In genomic region chr16:88534731-88535141, GRCh38 we compare ENCODE assay signal across 8 cellular contexts. TPM values are rescaled to one million over a fixed set of nuclear protein-coding genes. Genes with fewer than 3 reads are reported as not detected.
DNase-seq lines count a peak whose midpoint lies in the region; ATAC-seq and TF ChIP-seq lines count a peak whose summit lies in the region.

No MANE protein-coding gene starts in this region.

- H3K4me2 ChIP-seq in smooth muscle cell: peak overlapping the region; percentile 90

- no peak for TF ChIP-seq RAD21 in Ishikawa (IDR thresholded peaks at IDR 0.05; ENCODE audit: low read depth)

- peak overlapping the region; percentile 74 for H3K4me3 Mint-ChIP-seq in activated CD4-positive, alpha-beta T cell treated with anti-CD3 and anti-CD28 coated beads for 36 hours

- H3K36me3 Mint-ChIP-seq in activated CD4-positive, alpha-beta T cell treated with anti-CD3 and anti-CD28 coated beads for 36 hours (ENCODE audit: low read depth): peaks cover 5% of the 10 kb centered on the region

- peaks cover 5% of the 10 kb centered on the region for H3K4me1 ChIP-seq in smooth muscle cell (ENCODE audit: low read depth)

- H3F3A ChIP-seq in smooth muscle cell (ENCODE audit: low read depth): peaks cover 7% of the 10 kb centered on the region

- POLR2A ChIA-PET in activated CD4-positive, alpha-beta T cell treated with anti-CD3 and anti-CD28 coated beads for 36 hours (lab: Charles Lee): no interaction called here

- TF ChIP-seq EP300 in Ishikawa (IDR thresholded peaks at IDR 0.05; ENCODE audit: borderline replicate concordance): no peak

- no peak for TF ChIP-seq CTCF in smooth muscle cell (IDR thresholded peaks at IDR 0.05; ENCODE audit: borderline replicate concordance, insufficient read depth, poor library complexity, severe bottlenecking)

- no peak overlapping the region for H2AFZ ChIP-seq in smooth muscle cell (ENCODE audit: low read depth)

- no peak overlapping the region for H3K27ac ChIP-seq in smooth muscle cell (ENCODE audit: low read depth)

- peaks cover 7% of the 10 kb centered on the region for H3K4me1 Mint-ChIP-seq in activated CD4-positive, alpha-beta T cell treated with anti-CD3 and anti-CD28 coated beads for 36 hours

- H3K27me3 ChIP-seq in smooth muscle cell (ENCODE audit: low read depth): peaks cover 8% of the 10 kb centered on the region

- no peak overlapping the region for H3K9ac ChIP-seq in smooth muscle cell (ENCODE audit: low read depth)

- no peaks in the 10 kb centered on the region for H3K9me3 ChIP-seq in smooth muscle cell (replicated peaks; ENCODE audit: low read depth)

- H3K27ac Mint-ChIP-seq in activated CD4-positive, alpha-beta T cell treated with anti-CD3 and anti-CD28 coated beads for 36 hours: peak overlapping the region; percentile 83

- H3K9me3 Mint-ChIP-seq in activated CD4-positive, alpha-beta T cell treated with anti-CD3 and anti-CD28 coated beads for 36 hours (ENCODE audit: low read depth): no peaks in the 10 kb centered on the region

- H4K20me1 ChIP-seq in smooth muscle cell (ENCODE audit: low read depth): peaks cover 12% of the 10 kb centered on the region

- no peaks in the 10 kb centered on the region for H3K79me2 ChIP-seq in smooth muscle cell (ENCODE audit: low read depth)

- ATAC-seq in activated CD4-positive, alpha-beta T cell treated with anti-CD3 and anti-CD28 coated beads for 36 hours: peak; percentile 37
- ATAC-seq in left cardiac atrium: peak; percentile 3 to 36
- no peak for ATAC-seq in HG03565 (IDR thresholded peaks at IDR 0.05; ENCODE audit: unreplicated experiment)

- peak; percentile 62 for DNase-seq in activated CD4-positive, alpha-beta T cell treated with anti-CD3 and anti-CD28 coated beads for 36 hours
- no peak for DNase-seq in activated CD4-positive, alpha-beta T cell treated with anti-CD3 and anti-CD28 coated beads for 1 hour
- DNase-seq in activated naive CD4-positive, alpha-beta T cell treated with Interleukin-2 at 50 U/mL for 16 hours: peak; percentile 34
- DNase-seq in left cardiac atrium: peak; percentile 73
- peak; percentile 9 for DNase-seq in smooth muscle cell (lab: John Stamatoyannopoulos, UW; ENCODE audit: unreplicated experiment)
- no peak for DNase-seq in NCI-H187 treated with DMSO at 0.1 percent for 48 hours (lab: John Stamatoyannopoulos, UW)

- H3K27me3 Mint-ChIP-seq in activated CD4-positive, alpha-beta T cell treated with anti-CD3 and anti-CD28 coated beads for 36 hours: peaks cover 6% of the 10 kb centered on the region

- intact Hi-C loops in activated CD4-positive, alpha-beta T cell treated with anti-CD3 and anti-CD28 coated beads for 36 hours (cut with DNase I, micrococcal nuclease): loop anchor here in 1 of 2 experiments (1.0 kb wide), 5 partner anchors 36 to 583 kb away; partner anchors contain the start of genes BANP, CYBA, TRAPPC2L and ZC3H18
- intact Hi-C loops in left cardiac atrium (cut with DNase I): no loop called here

- H3K4me3 ChIP-seq in smooth muscle cell: peak overlapping the region; percentile 33

- CTCF ChIA-PET in activated CD4-positive, alpha-beta T cell treated with anti-CD3 and anti-CD28 coated beads for 36 hours (lab: Charles Lee): no interaction called here

- no peaks in the 10 kb centered on the region for H3K36me3 ChIP-seq in smooth muscle cell (ENCODE audit: low read depth)

- 25% methylated on average over 29 of the region's 48 CpGs for WGBS in smooth muscle cell (ENCODE audit: low lambda C conversion rate)

TF ChIP-seq in Ishikawa, 13 proteins besides CTCF, POLR2A, EP300 and RAD21:
- TF ChIP-seq MAX (IDR thresholded peaks at IDR 0.05): peak; percentile 85
- no peak for TF ChIP-seq YY1 (IDR thresholded peaks at IDR 0.05; ENCODE audit: low read depth)
- no peak for TF ChIP-seq REST (IDR thresholded peaks at IDR 0.05; ENCODE audit: low read depth)

RNA-seq across cellular contexts. Expression of gene ZC3H18, which starts 35.5 kb away (rescaled TPM):
- 10 to 100 TPM; 70.0 to 76.4 TPM for total RNA-seq in activated CD4-positive, alpha-beta T cell treated with anti-CD3 and anti-CD28 coated beads for 36 hours
- 10 to 100 TPM; 23.1 to 25.3 TPM for total RNA-seq in left cardiac atrium
- total RNA-seq in smooth muscle cell: 5.9 and 14.6 TPM in 2 replicates
- polyA plus RNA-seq in smooth muscle cell: 30.4 and 36.1 TPM in 2 replicates

Comparison
In these comparisons a context has a peak if more than half of its experiments do, and no peak if none do; other contexts are left out.
1. DNase-seq: peak in activated CD4-positive, alpha-beta T cell treated with anti-CD3 and anti-CD28 coated beads for 36 hours (single experiment), activated naive CD4-positive, alpha-beta T cell treated with Interleukin-2 at 50 U/mL for 16 hours (single experiment), left cardiac atrium (single experiment) and smooth muscle cell (single experiment); none in activated CD4-positive, alpha-beta T cell treated with anti-CD3 and anti-CD28 coated beads for 1 hour (single experiment) and NCI-H187 treated with DMSO at 0.1 percent for 48 hours (single experiment).